ENCODE assay signal across 8 cellular contexts in genomic region chr11:308037-308708, GRCh38. TPM values are rescaled to one million over a fixed set of nuclear protein-coding genes. Genes with fewer than 3 reads are reported as not detected.
DNase-seq lines count a peak whose midpoint lies in the region; ATAC-seq and TF ChIP-seq lines count a peak whose summit lies in the region.
"Not testable (repeated sequence)": the region's sequence is repeated elsewhere in the genome, so short reads cannot be mapped to it uniquely, and the experiment has no call there.

No MANE protein-coding gene starts in this region.

- H3K9me3 ChIP-seq in DOHH2 (ENCODE audit: control insufficient read depth, insufficient read depth, low read length); PC-3 (ENCODE audit: low read length); iPS-15b (ENCODE audit: control insufficient read depth, insufficient read depth, low read length); neutrophil; thoracic aorta: not testable (repeated sequence)

- not testable (repeated sequence) for H3K36me3 ChIP-seq in DOHH2 (ENCODE audit: control insufficient read depth, low read length); PC-3 (ENCODE audit: low read depth, low read length); iPS-15b (ENCODE audit: control insufficient read depth, insufficient read depth, low read length); thoracic aorta
- peaks cover 13% of the 10 kb centered on the region for H3K36me3 ChIP-seq in neutrophil

- ATAC-seq in PC-3: peak; percentile 67
- peak; percentile 63 for ATAC-seq in thoracic aorta (ENCODE audit: insufficient number of reproducible peaks, low FRiP score, low read depth)

- H3K9ac ChIP-seq in PC-3 (ENCODE audit: low read length): peak overlapping the region; percentile 38
- H3K9ac ChIP-seq in iPS-15b (ENCODE audit: low read depth, low read length): not testable (repeated sequence)

- H3K4me3 Mint-ChIP-seq in dendritic cell treated with granulocyte-macrophage colony-stimulating factor and Interleukin-4, amounts not matched to agents 40 ng/mL and 50 ng/mL, for 4 days: peak overlapping the region; percentile 88

- H3K79me2 ChIP-seq in DOHH2 (ENCODE audit: control insufficient read depth, low read length): not testable (repeated sequence)
- peaks cover 12% of the 10 kb centered on the region for H3K79me2 ChIP-seq in PC-3 (ENCODE audit: low read length)

- POLR2A ChIA-PET in PC-3 (lab: Charles Lee; ENCODE audit: unreplicated experiment): not testable (repeated sequence)

- H3K27me3 ChIP-seq in DOHH2 (ENCODE audit: control insufficient read depth, low read length); PC-3 (ENCODE audit: low read length); iPS-15b (ENCODE audit: control insufficient read depth, insufficient read depth, low read length); neutrophil; thoracic aorta (replicated peaks; ENCODE audit: insufficient read depth): not testable (repeated sequence)

- not testable (repeated sequence) for H3K36me3 Mint-ChIP-seq in dendritic cell treated with granulocyte-macrophage colony-stimulating factor and Interleukin-4, amounts not matched to agents 40 ng/mL and 50 ng/mL, for 4 days (ENCODE audit: low read depth)

- CTCF ChIA-PET in PC-3 (lab: Charles Lee): interaction anchor here (0.6 kb wide), 2 partner anchors 9 to 58 kb away, joined by 3 to 4 read pairs; no protein-coding TSS in a partner anchor

- intact Hi-C loops in PC-3 (cut with micrococcal nuclease): loop anchor here (5.0 to 10.0 kb wide), 2 partner anchors 49 to 137 kb away; partner anchors contain the start of gene ANO9
- intact Hi-C loops in dendritic cell treated with granulocyte-macrophage colony-stimulating factor and Interleukin-4, amounts not matched to agents 40 ng/mL and 50 ng/mL, for 4 days (cut with micrococcal nuclease): loop anchor here (5.0 to 10.0 kb wide), 2 partner anchors 36 to 53 kb away; no protein-coding TSS in a partner anchor

- H3K27ac ChIP-seq in DOHH2 (ENCODE audit: low read depth, low read length); PC-3 (ENCODE audit: low read length): not testable (repeated sequence)
- H3K27ac ChIP-seq in neutrophil (peak overlapping the region; percentile 97), thoracic aorta (peak overlapping the region; percentile 67 to 81)

- peak overlapping the region; percentile 87 for H2AFZ ChIP-seq in PC-3 (ENCODE audit: low read length)

- BruUV-seq in PC-3 (replicated peaks; lab: Mats Ljungman, UMichigan): TSS peak; percentile 88

- peaks cover 34% of the 10 kb centered on the region for H3K27me3 Mint-ChIP-seq in dendritic cell treated with granulocyte-macrophage colony-stimulating factor and Interleukin-4, amounts not matched to agents 40 ng/mL and 50 ng/mL, for 4 days

- peaks cover 10% of the 10 kb centered on the region for H3F3A ChIP-seq in DOHH2 (ENCODE audit: control insufficient read depth, insufficient read depth)
- not testable (repeated sequence) for H3F3A ChIP-seq in PC-3 (ENCODE audit: low read length, unreplicated experiment)

- H3K4me3 ChIP-seq in DOHH2 (ENCODE audit: low read length) (peak overlapping the region; percentile 54), PC-3 (ENCODE audit: low read length) (peak overlapping the region; percentile 78), iPS-15b (ENCODE audit: low read depth, low read length) (peak overlapping the region; percentile 59), neutrophil (ENCODE audit: low read depth in 1 of 2, low read length in 1 of 2) (peak overlapping the region; percentile 89 to 100), thoracic aorta (peak overlapping the region; percentile 75)

- H3K4me1 Mint-ChIP-seq in dendritic cell treated with granulocyte-macrophage colony-stimulating factor and Interleukin-4, amounts not matched to agents 40 ng/mL and 50 ng/mL, for 4 days (ENCODE audit: low read depth): peaks cover 41% of the 10 kb centered on the region

- not testable (repeated sequence) for H3K9me3 Mint-ChIP-seq in dendritic cell treated with granulocyte-macrophage colony-stimulating factor and Interleukin-4, amounts not matched to agents 40 ng/mL and 50 ng/mL, for 4 days

- not testable (repeated sequence) for TF ChIP-seq CTCF in DOHH2 (IDR thresholded peaks at IDR 0.05; ENCODE audit: low read depth, low read length, poor library complexity, severe bottlenecking); thoracic aorta (IDR thresholded peaks at IDR 0.05)
- TF ChIP-seq CTCF in PC-3 (conservative IDR thresholded peaks at IDR 0.05; ENCODE audit: low read depth, low read length) (0 out of 2 replicates have a peak, but pooled peaks have one; percentile 13), neutrophil (IDR thresholded peaks at IDR 0.05) (peak; percentile 81)

- H3K4me2 ChIP-seq in DOHH2 (ENCODE audit: low read length) (peak overlapping the region; percentile 51), PC-3 (ENCODE audit: low read length) (peak overlapping the region; percentile 91)

- H3K27ac Mint-ChIP-seq in dendritic cell treated with granulocyte-macrophage colony-stimulating factor and Interleukin-4, amounts not matched to agents 40 ng/mL and 50 ng/mL, for 4 days: peak overlapping the region; percentile 84

- DNase-seq in HT1080 (ENCODE audit: low read depth) (peak; percentile 80), PC-3 (peak; percentile 79), thoracic aorta (ENCODE audit: low spot score) (peak; percentile 53)
- peak; percentile 75 for DNase-seq in activated CD8-positive, alpha-beta memory T cell treated with anti-CD3 and anti-CD28 coated beads, Interleukin-2, amount 50 U/mL, for 48 hours

- not testable (repeated sequence) for H4K20me1 ChIP-seq in DOHH2 (ENCODE audit: control insufficient read depth, insufficient read depth, low read depth, low read length); PC-3 (ENCODE audit: low read length)

- H3K9me2 ChIP-seq in DOHH2 (replicated peaks; ENCODE audit: control insufficient read depth, low read length); PC-3 (replicated peaks; ENCODE audit: low read length): not testable (repeated sequence)

- H3K4me1 ChIP-seq in DOHH2 (ENCODE audit: control insufficient read depth, low read length) (peaks cover 32% of the 10 kb centered on the region), PC-3 (ENCODE audit: insufficient read depth, low read length) (peaks cover 12% of the 10 kb centered on the region), iPS-15b (ENCODE audit: control insufficient read depth, insufficient read depth, low read length) (peaks cover 45% of the 10 kb centered on the region), neutrophil (ENCODE audit: control insufficient read depth in 1 of 2, insufficient read depth in 1 of 2, low read depth in 1 of 2, low read length in 1 of 2) (peaks cover 46 to 62% of the 10 kb centered on the region in 2 experiments), thoracic aorta (ENCODE audit: control insufficient read depth in 1 of 2, low read depth in 2 of 2) (peaks cover 12 to 41% of the 10 kb centered on the region in 2 donors)

RNA-seq across cellular contexts. Expression of gene IFITM2, which starts 0.6 kb away (rescaled TPM):
- total RNA-seq in HT1080 (2014; rRNA removed; shearing (Covaris generic)): 38.4 and 96.0 TPM in 2 replicates
- polyA plus RNA-seq in HT1080 (2015; cell fraction: cytosol; rRNA removed): 248 and 253 TPM in 2 replicates
- polyA plus RNA-seq in HT1080 (2015; cell fraction: nucleus; rRNA removed): 75.8 and 86.3 TPM in 2 replicates
- 36.3 and 49.0 TPM in 2 replicates for total RNA-seq in PC-3 (2014; rRNA removed)
- total RNA-seq in thoracic aorta: 100 to 1,000 TPM; 275 to 477 TPM

RNA-seq across cellular contexts. Expression of gene IFITM1, which starts 5.7 kb away (rescaled TPM):
- total RNA-seq in HT1080 (2014; rRNA removed; shearing (Covaris generic)): 4.6 and 5.4 TPM in 2 replicates
- polyA plus RNA-seq in HT1080 (2015; cell fraction: cytosol; rRNA removed): 11.2 and 19.5 TPM in 2 replicates
- 7.0 and 13.2 TPM in 2 replicates for polyA plus RNA-seq in HT1080 (2015; cell fraction: nucleus; rRNA removed)
- total RNA-seq in PC-3 (2014; rRNA removed) (2.0 and 2.2 TPM in 2 replicates), thoracic aorta (100 to 1,000 TPM; 182 to 220 TPM)

RNA-seq across cellular contexts. Expression of gene IFITM5, which starts 8.8 kb away (rescaled TPM):
- not detected in 2 replicates for total RNA-seq in HT1080 (2014; rRNA removed; shearing (Covaris generic))
- polyA plus RNA-seq in HT1080 (2015; cell fraction: cytosol; rRNA removed): not detected in 2 replicates
- polyA plus RNA-seq in HT1080 (2015; cell fraction: nucleus; rRNA removed): not detected in 2 replicates
- total RNA-seq in PC-3 (2014; rRNA removed) (not detected in 2 replicates), thoracic aorta (not detected)

RNA-seq across cellular contexts. Expression of gene IFITM3, which starts 12.5 kb away (rescaled TPM):
- total RNA-seq in HT1080 (2014; rRNA removed; shearing (Covaris generic)): 67.9 and 180 TPM in 2 replicates
- polyA plus RNA-seq in HT1080 (2015; cell fraction: cytosol; rRNA removed): 226 and 272 TPM in 2 replicates
- polyA plus RNA-seq in HT1080 (2015; cell fraction: nucleus; rRNA removed): 121 and 144 TPM in 2 replicates
- total RNA-seq in PC-3 (2014; rRNA removed) (91.6 and 97.6 TPM in 2 replicates), thoracic aorta (100 to 1,000 TPM; 275 to 514 TPM)

RNA-seq across cellular contexts. Expression of gene PGGHG, which starts 19.2 kb away (rescaled TPM):
- total RNA-seq in HT1080 (2014; rRNA removed; shearing (Covaris generic)): 7.0 and 8.0 TPM in 2 replicates
- polyA plus RNA-seq in HT1080 (2015; cell fraction: cytosol; rRNA removed): 4.3 and 5.1 TPM in 2 replicates
- 156 and 159 TPM in 2 replicates for polyA plus RNA-seq in HT1080 (2015; cell fraction: nucleus; rRNA removed)
- total RNA-seq in PC-3 (2014; rRNA removed) (10.6 and 12.4 TPM in 2 replicates), thoracic aorta (10 to 100 TPM; 54.2 to 68.8 TPM)

Comparison
In these comparisons a context has a peak if more than half of its experiments do, and no peak if none do; other contexts are left out.
1. RNA of gene IFITM1, which starts 5.7 kb away (total RNA-seq): 182 to 220 TPM in thoracic aorta; 4.6 to 5.4 TPM in HT1080 and 2.0 to 2.2 TPM in PC-3; every median in the first group is over 10 times any median in the second.
2. Peak in every context shown above with its lines, with median percentiles within 50 percentile points of each other: H3K4me3 ChIP-seq and DNase-seq.